ENCODE assay signal across 8 cellular contexts in genomic region chr11:76669901-76670474, GRCh38. TPM values are rescaled to one million over a fixed set of nuclear protein-coding genes. Genes with fewer than 3 reads are reported as not detected.
DNase-seq lines count a peak whose midpoint lies in the region; ATAC-seq lines count a peak whose summit lies in the region.

No MANE protein-coding gene starts in this region.

- no peaks in the 10 kb centered on the region for H3K9me3 ChIP-seq in HAP-1
- H3K9me3 ChIP-seq in iPS DF 6.9 (ENCODE audit: control insufficient read depth, insufficient read depth, low read length), result no peaks in the 10 kb centered on the region
- H3K9me3 ChIP-seq in skeletal muscle tissue (ENCODE audit: control insufficient read depth in 3 of 3, low read length in 3 of 3), result no peaks in the 10 kb centered on the region

- H3K36me3 ChIP-seq in HAP-1 (replicated peaks), result no peaks in the 10 kb centered on the region
- H3K36me3 ChIP-seq in iPS DF 6.9 (ENCODE audit: control insufficient read depth, insufficient read depth, low read length), result no peaks in the 10 kb centered on the region
- peaks cover 0 to 2% (median 0%) of the 10 kb centered on the region in 3 donors for H3K36me3 ChIP-seq in skeletal muscle tissue (ENCODE audit: control insufficient read depth in 3 of 3, insufficient read depth in 3 of 3, low read length in 3 of 3)

- H3K27me3 Mint-ChIP-seq in activated naive CD8-positive, alpha-beta T cell, result peaks cover 2% of the 10 kb centered on the region

- H3K27me3 ChIP-seq in HAP-1 (ENCODE audit: low read depth), result no peaks in the 10 kb centered on the region
- peaks cover 8% of the 10 kb centered on the region; the same call in 1 of the 2 replicates for H3K27me3 ChIP-seq in iPS DF 6.9 (ENCODE audit: control insufficient read depth, insufficient read depth, low read length)
- peaks cover 15 to 27% (median 26%) of the 10 kb centered on the region in 3 donors for H3K27me3 ChIP-seq in skeletal muscle tissue (ENCODE audit: control insufficient read depth in 3 of 3, insufficient read depth in 3 of 3, low read length in 3 of 3)

- H3K4me3 Mint-ChIP-seq in activated naive CD8-positive, alpha-beta T cell, result peak overlapping the region; percentile 78

- ATAC-seq in GM18868 (IDR thresholded peaks at IDR 0.05; ENCODE audit: unreplicated experiment) (no peak), GM21786 (IDR thresholded peaks at IDR 0.05; ENCODE audit: unreplicated experiment) (no peak)

- peak overlapping the region; percentile 75 to 79 (median 78) for H3K9ac ChIP-seq in skeletal muscle tissue (ENCODE audit: low read depth in 1 of 3, low read length in 3 of 3)

- H3K27ac ChIP-seq in iPS DF 6.9 (ENCODE audit: low read length) (no peak overlapping the region), skeletal muscle tissue (ENCODE audit: low read depth, low read length) (peak overlapping the region; percentile 83)

- in situ Hi-C loops in HAP-1 (cut with MboI; ENCODE audit: low sequenced_read_pairs), result no loop called here

- H3K36me3 Mint-ChIP-seq in activated naive CD8-positive, alpha-beta T cell, result no peaks in the 10 kb centered on the region

- no peak for DNase-seq in HAP-1 (ENCODE audit: low spot score in 2 of 2)
- DNase-seq in iPS DF 6.9 (ENCODE audit: low read depth, low spot score), result no peak
- no peak for DNase-seq in nucleus accumbens (lab: John Stamatoyannopoulos, UW)
- DNase-seq in activated CD4-positive, CD25-positive, alpha-beta regulatory T cell (lab: John Stamatoyannopoulos, UW), result no peak

- no peaks in the 10 kb centered on the region for H3K9me3 Mint-ChIP-seq in activated naive CD8-positive, alpha-beta T cell (ENCODE audit: low read depth)

- peaks cover 7% of the 10 kb centered on the region; the same call in 1 of the 2 replicates for H3K4me1 ChIP-seq in HAP-1
- no peaks in the 10 kb centered on the region for H3K4me1 ChIP-seq in iPS DF 6.9 (ENCODE audit: control insufficient read depth, insufficient read depth, low read length)
- peaks cover 32 to 42% (median 38%) of the 10 kb centered on the region in 3 donors for H3K4me1 ChIP-seq in skeletal muscle tissue (ENCODE audit: control insufficient read depth in 3 of 3, insufficient read depth in 3 of 3, low read length in 3 of 3)

- H3K4me3 ChIP-seq in HAP-1 (peak overlapping the region; percentile 32), iPS DF 6.9 (ENCODE audit: low read length) (peak overlapping the region; percentile 49; the same call in 1 of the 2 replicates), skeletal muscle tissue (ENCODE audit: low read length in 3 of 3) (peak overlapping the region; percentile 59 to 77 (median 69))

- H3K4me1 Mint-ChIP-seq in activated naive CD8-positive, alpha-beta T cell (ENCODE audit: low read depth), result peaks cover 34% of the 10 kb centered on the region

- peak overlapping the region; percentile 16 for H3K27ac Mint-ChIP-seq in activated naive CD8-positive, alpha-beta T cell

- WGBS in iPS DF 6.9 (ENCODE audit: insufficient coverage, insufficient read length), result no CpG with 5 or more reads among the region's 21 CpGs

RNA-seq across cellular contexts. Expression of gene LRRC32, which starts 0.6 kb away (rescaled TPM):
- 6.3 TPM for total RNA-seq in skeletal muscle tissue
